8 cellular contexts compared by ENCODE assay signal in the genomic region with DNA sequence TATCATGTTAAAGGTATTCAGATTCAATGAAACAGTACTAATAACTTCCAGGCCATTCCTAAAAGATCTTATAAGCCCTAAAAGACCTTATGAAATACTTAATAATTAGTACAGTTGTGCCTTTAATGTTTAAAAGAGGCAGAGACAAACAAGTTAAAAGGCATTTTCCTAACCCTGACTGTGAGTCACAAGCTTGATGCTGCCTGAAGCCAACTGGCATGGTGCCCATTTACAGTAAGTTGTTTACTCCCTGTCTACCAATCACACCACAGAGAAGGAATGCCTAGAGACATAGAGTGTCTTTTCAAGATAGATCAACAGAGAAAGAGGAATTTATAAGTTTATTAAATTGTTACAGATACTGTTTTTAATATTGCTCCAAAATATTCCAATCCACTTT. TPM values are rescaled to one million over a fixed set of nuclear protein-coding genes. Genes with fewer than 3 reads are reported as not detected.
DNase-seq lines count a peak whose midpoint lies in the region; ATAC-seq and TF ChIP-seq lines count a peak whose summit lies in the region.

No MANE protein-coding gene starts in this region.

- no peaks in the 10 kb centered on the region for H3K27me3 ChIP-seq in Panc1 (ENCODE audit: control insufficient read depth, insufficient read depth, low read length)

- no peaks in the 10 kb centered on the region for H3K36me3 ChIP-seq in Panc1 (ENCODE audit: control insufficient read depth, insufficient read depth, low read length)

- CTCF ChIA-PET in HEK293T (lab: Yijun Ruan, JAX) (no interaction called here), Panc1 (lab: Charles Lee) (no interaction called here)

- H3K9me3 ChIP-seq in Panc1 (ENCODE audit: control insufficient read depth, insufficient read depth, low read depth, low read length) = no peaks in the 10 kb centered on the region

- no peak for TF ChIP-seq CTCF in Panc1 (IDR thresholded peaks at IDR 0.05)

- H3K4me3 ChIP-seq in Panc1 (ENCODE audit: low read depth in 2 of 2, low read length in 2 of 2) = no peak overlapping the region

- POLR2A ChIA-PET in HEK293T (lab: Yijun Ruan, JAX) (no interaction called here), Panc1 (lab: Charles Lee) (no interaction called here)

- ATAC-seq in Panc1 (peak; percentile 94), GM21576 (IDR thresholded peaks at IDR 0.05; ENCODE audit: unreplicated experiment) (no peak), HG02885 (IDR thresholded peaks at IDR 0.05; ENCODE audit: poor library complexity, unreplicated experiment) (no peak)

- H3K4me1 ChIP-seq in Panc1 (ENCODE audit: control insufficient read depth, insufficient read depth, low read length) = peaks cover 66% of the 10 kb centered on the region

- intact Hi-C loops in Panc1 (cut with micrococcal nuclease; ENCODE audit: unreplicated experiment) = no loop called here

- H3K27ac ChIP-seq in Panc1 (ENCODE audit: low read length) = peak overlapping the region; percentile 60

- in situ Hi-C loops in Panc1 (cut with HindIII; ENCODE audit: low pct_unique_long_range_greater_than_20kb, low sequenced_read_pairs) = no loop called here

- no TSS peak for BruUV-seq in Panc1 (replicated peaks; lab: Mats Ljungman, UMichigan)

- DNase-seq in AG08396 (ENCODE audit: low spot score) = peak; percentile 73
- DNase-seq in HEK293T (ENCODE audit: extremely low spot score) = peak; percentile 36
- peak; percentile 72 for DNase-seq in Panc1 (ENCODE audit: low read depth, low spot score)
- peak; percentile 91 for DNase-seq in astrocyte of the hippocampus (ENCODE audit: low read depth, low spot score)
- DNase-seq in iris pigment epithelial cell (ENCODE audit: low read depth) = peak; percentile 98
- peak; percentile 61 for DNase-seq in stimulated activated CD4-positive, alpha-beta T cell treated with anti-CD3 and anti-CD28 coated beads, Interleukin-4, amount 100 ng/mL, for 24 hours

TF ChIP-seq in HEK293T, 16 proteins besides CTCF, POLR2A, EP300 and RAD21:
- TF ChIP-seq ZNF384 (IDR thresholded peaks at IDR 0.05) (no peak), FOXA1 (IDR thresholded peaks at IDR 0.05) (no peak), SP1 (IDR thresholded peaks at IDR 0.05) (no peak), ARNT (IDR thresholded peaks at IDR 0.05) (no peak), HDGF (IDR thresholded peaks at IDR 0.05; ENCODE audit: borderline replicate concordance) (no peak), LEF1 (IDR thresholded peaks at IDR 0.05; ENCODE audit: borderline replicate concordance) (no peak), L3MBTL2 (conservative IDR thresholded peaks at IDR 0.05) (no peak), FOXK2 (IDR thresholded peaks at IDR 0.05) (no peak)
- TF ChIP-seq, protein P1, sequence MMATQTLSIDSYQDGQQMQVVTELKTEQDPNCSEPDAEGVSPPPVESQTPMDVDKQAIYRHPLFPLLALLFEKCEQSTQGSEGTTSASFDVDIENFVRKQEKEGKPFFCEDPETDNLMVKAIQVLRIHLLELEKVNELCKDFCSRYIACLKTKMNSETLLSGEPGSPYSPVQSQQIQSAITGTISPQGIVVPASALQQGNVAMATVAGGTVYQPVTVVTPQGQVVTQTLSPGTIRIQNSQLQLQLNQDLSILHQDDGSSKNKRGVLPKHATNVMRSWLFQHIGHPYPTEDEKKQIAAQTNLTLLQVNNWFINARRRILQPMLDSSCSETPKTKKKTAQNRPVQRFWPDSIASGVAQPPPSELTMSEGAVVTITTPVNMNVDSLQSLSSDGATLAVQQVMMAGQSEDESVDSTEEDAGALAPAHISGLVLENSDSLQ (IDR thresholded peaks at IDR 0.05) = no peak

RNA-seq across cellular contexts. Expression of a gene that starts 47.8 kb away (rescaled TPM):
- total RNA-seq in Panc1 (2021; ENCODE audit: unreplicated experiment) = 52.6 TPM
- 15.0 TPM for polyA plus RNA-seq in Panc1 (2012; ENCODE audit: insufficient read length)

Comparison
In these comparisons a context has a peak if more than half of its experiments do, and no peak if none do; other contexts are left out.
1. DNase-seq: peak in every context shown above with its lines; median percentile 98 in iris pigment epithelial cell; 91 in astrocyte of the hippocampus; 73 in AG08396; 72 in Panc1; 61 in stimulated activated CD4-positive, alpha-beta T cell treated with anti-CD3 and anti-CD28 coated beads, Interleukin-4, amount 100 ng/mL, for 24 hours; 36 in HEK293T.